14 cellular contexts compared by ENCODE assay signal in genomic region chr15:25990245-25990644, GRCh38.
DNase-seq lines count a peak whose midpoint lies in the region; ATAC-seq and TF ChIP-seq lines count a peak whose summit lies in the region.
"Had no signal": no experiment of that assay in that cellular context is flagged by ENCODE, and none has a peak within 500 bp of the region (broad histone marks: within the 10 kb centered on the region; RNA-seq: fewer than 3 reads in every experiment).

No MANE protein-coding gene starts in this region.

- WGBS in testis, 2 donors = 47 to 75% methylated on average over 12 of the region's 12 CpGs

- no peaks in the 10 kb centered on the region for H3K27me3 ChIP-seq in testis

- H3K9me3 ChIP-seq in testis = no peaks in the 10 kb centered on the region
- H3K9me3 ChIP-seq: Caco-2 had no signal

- no peaks in the 10 kb centered on the region for H3K36me3 ChIP-seq in testis (ENCODE audit: low read depth, missing control alignments)

- no peaks in the 10 kb centered on the region for H3K4me1 ChIP-seq in testis
- H3K4me1 ChIP-seq: Caco-2 had no signal

- H3K27ac ChIP-seq in angular gyrus (ENCODE audit: low read depth, low read length) = peak overlapping the region; percentile 19
- peak overlapping the region; percentile 83 for H3K27ac ChIP-seq in cingulate gyrus (ENCODE audit: low read depth, low read length)
- H3K27ac ChIP-seq in temporal lobe (ENCODE audit: low read depth, low read length) = peak overlapping the region; percentile 36
- H3K27ac ChIP-seq in testis = no peak overlapping the region
- H3K27ac ChIP-seq: C4-2B had no signal

- ATAC-seq in HG02588 (IDR thresholded peaks at IDR 0.05; ENCODE audit: unreplicated experiment) = no peak
- ATAC-seq: HepG2 had no signal

- H3K4me3 ChIP-seq in testis = peak overlapping the region in 1 of 2 donors; percentile 36
- H3K4me3 ChIP-seq: GM23338 had no signal

- intact Hi-C loops in testis (cut with DNase I; ENCODE audit: low total_unique reads) = no loop called here

- no peak for TF ChIP-seq CTCF in testis (IDR thresholded peaks at IDR 0.05)

- no peak for TF ChIP-seq POLR2A in testis (IDR thresholded peaks at IDR 0.05)

- DNase-seq in inferior parietal cortex (ENCODE audit: extremely low spot score) (peak; percentile 38), testis (no peak)
- DNase-seq in activated CD4-positive, CD25-positive, alpha-beta regulatory T cell treated with anti-CD3 and anti-CD28 coated beads, Interleukin-2, amount 50 U/mL, for 72 hours = no peak
- DNase-seq: ACHN; Caco-2; CD4-positive, alpha-beta T cell; HCEC 1CT had no signal

Comparison
In these comparisons a context has a peak if more than half of its experiments do, and no peak if none do; other contexts are left out.
1. H3K27ac ChIP-seq: peak in angular gyrus (single experiment), cingulate gyrus (single experiment) and temporal lobe (single experiment); none in testis (0 of 2).